Comparison of ENCODE assay signal across 2 cellular contexts in the genomic region with DNA sequence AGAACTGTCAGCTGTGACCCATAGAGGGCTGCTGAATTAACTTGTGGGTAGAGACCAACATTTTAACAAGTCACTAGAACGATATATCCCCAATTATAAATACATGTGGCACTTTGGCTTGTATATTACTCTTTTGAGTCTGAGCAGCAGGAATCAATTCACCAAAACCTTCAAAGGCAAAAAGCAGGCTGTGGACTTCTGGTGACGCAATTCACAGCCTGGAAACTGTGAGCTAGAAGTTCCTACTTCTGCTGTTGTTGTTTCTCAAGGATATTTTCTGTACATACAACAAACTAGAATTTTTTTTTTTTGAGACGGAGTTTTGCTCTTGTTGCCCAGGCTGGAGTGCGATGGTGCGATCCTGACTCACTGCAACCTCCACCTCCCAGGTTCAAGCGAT.
TF ChIP-seq lines count a peak whose summit lies in the region.

No MANE protein-coding gene starts in this region.

TF ChIP-seq in A549, 52 proteins besides CTCF, POLR2A, EP300 and RAD21 (continued from another document):
- TF ChIP-seq GATA3 (IDR thresholded peaks at IDR 0.05; ENCODE audit: borderline replicate concordance) = no peak
- TF ChIP-seq HOXA7 (CRISPR knock-in tag; IDR thresholded peaks at IDR 0.05) = no peak

TF ChIP-seq in GM23338, 12 proteins besides CTCF, POLR2A, EP300 and RAD21 (continued from another document):
- no peak for TF ChIP-seq EZH2phosphoT487 (IDR thresholded peaks at IDR 0.05; ENCODE audit: unreplicated experiment)
- TF ChIP-seq, protein P1, sequence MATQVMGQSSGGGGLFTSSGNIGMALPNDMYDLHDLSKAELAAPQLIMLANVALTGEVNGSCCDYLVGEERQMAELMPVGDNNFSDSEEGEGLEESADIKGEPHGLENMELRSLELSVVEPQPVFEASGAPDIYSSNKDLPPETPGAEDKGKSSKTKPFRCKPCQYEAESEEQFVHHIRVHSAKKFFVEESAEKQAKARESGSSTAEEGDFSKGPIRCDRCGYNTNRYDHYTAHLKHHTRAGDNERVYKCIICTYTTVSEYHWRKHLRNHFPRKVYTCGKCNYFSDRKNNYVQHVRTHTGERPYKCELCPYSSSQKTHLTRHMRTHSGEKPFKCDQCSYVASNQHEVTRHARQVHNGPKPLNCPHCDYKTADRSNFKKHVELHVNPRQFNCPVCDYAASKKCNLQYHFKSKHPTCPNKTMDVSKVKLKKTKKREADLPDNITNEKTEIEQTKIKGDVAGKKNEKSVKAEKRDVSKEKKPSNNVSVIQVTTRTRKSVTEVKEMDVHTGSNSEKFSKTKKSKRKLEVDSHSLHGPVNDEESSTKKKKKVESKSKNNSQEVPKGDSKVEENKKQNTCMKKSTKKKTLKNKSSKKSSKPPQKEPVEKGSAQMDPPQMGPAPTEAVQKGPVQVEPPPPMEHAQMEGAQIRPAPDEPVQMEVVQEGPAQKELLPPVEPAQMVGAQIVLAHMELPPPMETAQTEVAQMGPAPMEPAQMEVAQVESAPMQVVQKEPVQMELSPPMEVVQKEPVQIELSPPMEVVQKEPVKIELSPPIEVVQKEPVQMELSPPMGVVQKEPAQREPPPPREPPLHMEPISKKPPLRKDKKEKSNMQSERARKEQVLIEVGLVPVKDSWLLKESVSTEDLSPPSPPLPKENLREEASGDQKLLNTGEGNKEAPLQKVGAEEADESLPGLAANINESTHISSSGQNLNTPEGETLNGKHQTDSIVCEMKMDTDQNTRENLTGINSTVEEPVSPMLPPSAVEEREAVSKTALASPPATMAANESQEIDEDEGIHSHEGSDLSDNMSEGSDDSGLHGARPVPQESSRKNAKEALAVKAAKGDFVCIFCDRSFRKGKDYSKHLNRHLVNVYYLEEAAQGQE (IDR thresholded peaks at IDR 0.05; ENCODE audit: unreplicated experiment) = no peak
- TF ChIP-seq STAT1 (IDR thresholded peaks at IDR 0.05; ENCODE audit: unreplicated experiment) = no peak
- TF ChIP-seq NANOG (IDR thresholded peaks at IDR 0.05; ENCODE audit: borderline replicate concordance) = no peak
- TF ChIP-seq EZH2 (IDR thresholded peaks at IDR 0.05; ENCODE audit: low read depth, unreplicated experiment) = no peak
- no peak for TF ChIP-seq ZNF462 (CRISPR knock-in tag; IDR thresholded peaks at IDR 0.05)
TF ChIP-seq in GM23338: peak in this region for 0.
